Comparison of ENCODE assay signal across 20 cellular contexts in genomic region chr18:74577019-74577418, GRCh38. TPM values are rescaled to one million over a fixed set of nuclear protein-coding genes. Genes with fewer than 3 reads are reported as not detected.
A peak's percentile ranks its signal among the peaks of the same experiment; 100 is the strongest.
DNase-seq lines count a peak whose midpoint lies in the region; ATAC-seq, FAIRE-seq and TF ChIP-seq lines count a peak whose summit lies in the region.
"Had no signal": no experiment of that assay in that cellular context is flagged by ENCODE, and none has a peak within 500 bp of the region (broad histone marks: within the 10 kb centered on the region; RNA-seq: fewer than 3 reads in every experiment).

No MANE protein-coding gene starts in this region.

- no peaks in the 10 kb centered on the region for H3K9me3 ChIP-seq in HepG2 (ENCODE audit: low read length)
- H3K9me3 ChIP-seq in right lobe of liver: no peaks in the 10 kb centered on the region
- H3K9me3 ChIP-seq in body of pancreas: no peaks in the 10 kb centered on the region
- H3K9me3 ChIP-seq in Peyer's patch: no peaks in the 10 kb centered on the region
- H3K9me3 ChIP-seq: BE2C, HAP-1 had no signal

- no peak overlapping the region for H3K4me2 ChIP-seq in HepG2 (ENCODE audit: low read depth, low read length)

- TF ChIP-seq RAD21 in HepG2 (CRISPR knock-in tag; IDR thresholded peaks at IDR 0.05): no peak

- no peak for ATAC-seq in HepG2
- ATAC-seq in right lobe of liver: no peak
- ATAC-seq in body of pancreas: peak; percentile 62
- no peak for ATAC-seq in HG03039 (IDR thresholded peaks at IDR 0.05; ENCODE audit: unreplicated experiment)

- H3K36me3 ChIP-seq in HepG2 (replicated peaks in 1 of 2; ENCODE audit: control insufficient read depth in 1 of 2, insufficient read depth in 2 of 2, low read length in 2 of 2) (no peaks in the 10 kb centered on the region), right lobe of liver (no peaks in the 10 kb centered on the region), body of pancreas (replicated peaks in 1 of 2; ENCODE audit: insufficient read depth in 1 of 2, low read depth in 2 of 2) (no peaks in the 10 kb centered on the region), Peyer's patch (no peaks in the 10 kb centered on the region)
- H3K36me3 ChIP-seq: BE2C, HAP-1 had no signal

- POLR2A ChIA-PET in HepG2 (lab: Yijun Ruan, JAX): interaction anchor here (0.8 kb wide), 1 partner anchor 81 kb away, joined by 3 read pairs; the partner anchor contains the start of gene CNDP2

- CTCF ChIA-PET in HepG2 (lab: Yijun Ruan, JAX; ENCODE audit: low intra/inter-chr PET ratio, low total read pairs): no interaction called here

- no peak for DNase-seq in HepG2 (ENCODE audit: low spot score)
- DNase-seq in right lobe of liver: no peak
- DNase-seq in body of pancreas: peak in 2 of 4 donors; percentile 19 to 32
- DNase-seq in kidney tubule cell (ENCODE audit: low spot score): peak; percentile 78
- no peak for DNase-seq in NCI-H2029 (lab: John Stamatoyannopoulos, UW)
- no peak for DNase-seq in DMS 273 (lab: John Stamatoyannopoulos, UW; ENCODE audit: unreplicated experiment)
- no peak for DNase-seq in Peyer's patch
- DNase-seq: BE2C; CD4-positive, alpha-beta memory T cell; GOT3; IMR-90; KBM-7 had no signal

- H3K4me3 ChIP-seq in HepG2 (replicated peaks in 1 of 3; ENCODE audit: insufficient read depth in 1 of 3, low read depth in 2 of 3, low read length in 3 of 3): no peak overlapping the region
- no peak overlapping the region for H3K4me3 ChIP-seq in right lobe of liver
- no peak overlapping the region for H3K4me3 ChIP-seq in body of pancreas
- H3K4me3 ChIP-seq in Peyer's patch: no peak overlapping the region
- H3K4me3 ChIP-seq: HAP-1 had no signal

- H3K27ac ChIP-seq in HepG2 (ENCODE audit: extremely low read length, insufficient read depth, low read length) (no peak overlapping the region), right lobe of liver (no peak overlapping the region), body of pancreas (peak overlapping the region in 2 of 4 donors; percentile 29 to 32), Peyer's patch (no peak overlapping the region)
- H3K27ac ChIP-seq: C4-2B, HL-60 had no signal

- H2AFZ ChIP-seq in HepG2 (ENCODE audit: low read length): peak overlapping the region; percentile 12

- intact Hi-C loops in HepG2 (cut with micrococcal nuclease; ENCODE audit: unreplicated experiment): no loop called here
- intact Hi-C loops in right lobe of liver (cut with DNase I): no loop called here
- intact Hi-C loops in body of pancreas (cut with DNase I): no loop called here

- WGBS in HepG2 (ENCODE audit: low lambda C conversion rate): 18% methylated on average over 5 of the region's 5 CpGs
- WGBS in right lobe of liver (ENCODE audit: insufficient coverage, low coverage, low lambda C conversion rate, missing lambda C conversion rate): 58% methylated on average over 5 of the region's 5 CpGs
- WGBS in body of pancreas, 2 donors: 21 to 31% methylated on average over 5 of the region's 5 CpGs

- H3K4me1 ChIP-seq in HepG2 (ENCODE audit: insufficient read depth, low read length): peaks cover 12% of the 10 kb centered on the region
- no peaks in the 10 kb centered on the region for H3K4me1 ChIP-seq in right lobe of liver
- peaks cover 11% of the 10 kb centered on the region for H3K4me1 ChIP-seq in body of pancreas
- H3K4me1 ChIP-seq in Peyer's patch: peaks cover 0 to 9% (median 0%) of the 10 kb centered on the region in 4 donors
- H3K4me1 ChIP-seq: BE2C, HAP-1 had no signal

- no peaks in the 10 kb centered on the region for H3K79me2 ChIP-seq in HepG2 (ENCODE audit: insufficient read depth, low read length)

- FAIRE-seq in HepG2 (lab: Jason Lieb, UNC): no peak
- FAIRE-seq: GM12891 had no signal

- in situ Hi-C loops in HepG2 (cut with HindIII; ENCODE audit: extremely low pct_ligation_motif_present, low pct_unique_long_range_greater_than_20kb): no loop called here

- TF ChIP-seq CTCF in HepG2 (CRISPR knock-in tag; IDR thresholded peaks at IDR 0.05): no peak
- no peak for TF ChIP-seq CTCF in right lobe of liver (IDR thresholded peaks at IDR 0.05)
- TF ChIP-seq CTCF in body of pancreas (IDR thresholded peaks at IDR 0.05): no peak
- no peak for TF ChIP-seq CTCF in Peyer's patch (IDR thresholded peaks at IDR 0.05)

- no TSS peak for BruUV-seq in HepG2 (replicated peaks; lab: Mats Ljungman, UMichigan)

- no peak for TF ChIP-seq POLR2A in HepG2 (IDR thresholded peaks at IDR 0.05; ENCODE audit: insufficient read depth in 1 of 2, low read depth in 2 of 2, low read length in 2 of 2)
- no peak for TF ChIP-seq POLR2A in right lobe of liver (IDR thresholded peaks at IDR 0.05)
- no peak for TF ChIP-seq POLR2A in body of pancreas (IDR thresholded peaks at IDR 0.05)
- TF ChIP-seq POLR2A in Peyer's patch (IDR thresholded peaks at IDR 0.05): no peak

- H4K20me1 ChIP-seq in HepG2 (ENCODE audit: insufficient read depth, low read length): no peaks in the 10 kb centered on the region

- TF ChIP-seq EP300 in HepG2 (IDR thresholded peaks at IDR 0.05; ENCODE audit: low read depth in 2 of 2, low read length in 2 of 2) (no peak), HepG2 (CRISPR knock-in tag; IDR thresholded peaks at IDR 0.05; ENCODE audit: borderline replicate concordance) (no peak)

- H3K27me3 ChIP-seq in HepG2 (ENCODE audit: control insufficient read depth in 1 of 2, insufficient read depth in 2 of 2, low read length in 2 of 2): peaks cover 0 to 17% of the 10 kb centered on the region in 2 experiments; a peak in 2 of 5 replicates
- H3K27me3 ChIP-seq in right lobe of liver: no peaks in the 10 kb centered on the region
- H3K27me3 ChIP-seq in body of pancreas: no peaks in the 10 kb centered on the region
- no peaks in the 10 kb centered on the region for H3K27me3 ChIP-seq in Peyer's patch
- H3K27me3 ChIP-seq: BE2C had no signal

- no peak overlapping the region for H3K9ac ChIP-seq in HepG2 (ENCODE audit: insufficient read depth, low read depth, low read length)

TF ChIP-seq in HepG2, 621 proteins besides CTCF, POLR2A, EP300 and RAD21 (continues in another document):
- TF ChIP-seq MXD4 (CRISPR knock-in tag; IDR thresholded peaks at IDR 0.05) (no peak), FOXA3 (CRISPR knock-in tag; IDR thresholded peaks at IDR 0.05) (no peak), NRL (CRISPR knock-in tag; IDR thresholded peaks at IDR 0.05; ENCODE audit: borderline replicate concordance) (no peak), CENPT (CRISPR knock-in tag; IDR thresholded peaks at IDR 0.05; ENCODE audit: low read depth) (no peak)

RNA-seq across cellular contexts. Expression of gene ZNF407, which starts 20.7 kb away (rescaled TPM):
- 8.3 and 8.7 TPM in 2 replicates for total RNA-seq in HepG2 (2016; rRNA removed; fragmentation: Illumina TruSeq; extraction: Trizol)
- 3.8 and 5.4 TPM in 2 replicates for total RNA-seq in HepG2 (2016; cell fraction: cytosol; rRNA removed; fragmentation: Illumina TruSeq; extraction: Trizol; ENCODE audit: low read depth)
- total RNA-seq in HepG2 (2016; cell fraction: insoluble cytoplasmic fraction; rRNA removed; fragmentation: Illumina TruSeq; extraction: Trizol): 7.6 and 8.5 TPM in 2 replicates
- total RNA-seq in HepG2 (2016; cell fraction: membrane; rRNA removed; fragmentation: Illumina TruSeq; extraction: Trizol): 3.2 and 3.7 TPM in 2 replicates
- 30.6 and 34.2 TPM in 2 replicates for total RNA-seq in HepG2 (2016; cell fraction: nucleus; rRNA removed; fragmentation: Illumina TruSeq; extraction: Trizol)
- 2.2 and 2.3 TPM in 2 replicates for polyA plus RNA-seq in HepG2 (2011; rRNA removed)
- polyA plus RNA-seq in HepG2 (2011; cell fraction: cytosol; rRNA removed): 1.9 TPM in 2 replicates
- polyA plus RNA-seq in HepG2 (2011; cell fraction: nucleus; rRNA removed): 5.6 and 6.2 TPM in 2 replicates
- 2.2 and 3.1 TPM in 2 replicates for polyA plus RNA-seq in HepG2 (2012)
- 0.15 and 0.18 TPM in 2 replicates for polyA plus RNA-seq in HepG2 (2016; cell fraction: cytosol; fragmentation: Illumina TruSeq; extraction: Trizol; ENCODE audit: low read depth)
- polyA plus RNA-seq in HepG2 (2016; cell fraction: insoluble cytoplasmic fraction; fragmentation: Illumina TruSeq; extraction: Trizol; ENCODE audit: low read depth): 2.2 and 2.5 TPM in 2 replicates
- 0.23 and 0.27 TPM in 2 replicates for polyA plus RNA-seq in HepG2 (2016; cell fraction: membrane; fragmentation: Illumina TruSeq; extraction: Trizol; ENCODE audit: low read depth)
- polyA plus RNA-seq in HepG2 (2016; cell fraction: nucleus; fragmentation: Illumina TruSeq; extraction: Trizol; ENCODE audit: insufficient read depth, low read depth): 5.1 and 5.5 TPM in 2 replicates
- 24.1 and 31.8 TPM in 2 replicates for polyA minus RNA-seq in HepG2 (2011; rRNA and poly(A)+ RNA removed; ENCODE audit: low replicate concordance)
- polyA minus RNA-seq in HepG2 (2011; cell fraction: cytosol; rRNA and poly(A)+ RNA removed): 5.8 and 8.0 TPM in 2 replicates
- polyA minus RNA-seq in HepG2 (2011; cell fraction: nucleus; rRNA and poly(A)+ RNA removed): 109 and 118 TPM in 2 replicates
- 1 to 10 TPM; 4.3 to 8.0 (median 5.7) TPM for total RNA-seq in right lobe of liver
- total RNA-seq in body of pancreas: 10 to 100 TPM; 14.3 to 19.1 TPM
- 10 to 100 TPM; 24.0 to 54.5 (median 32.3) TPM for total RNA-seq in Peyer's patch

RNA-seq across cellular contexts. Expression of gene CNDP1, which starts 42.7 kb away (rescaled TPM):
- total RNA-seq in HepG2 (2016; rRNA removed; fragmentation: Illumina TruSeq; extraction: Trizol) (not detected in 2 replicates), right lobe of liver (10 to 100 TPM; 10.4 to 61.4 (median 28.4) TPM), body of pancreas (under 1 TPM in 1 of 2 donors, not detected in 1; under 0.01 TPM), Peyer's patch (under 1 TPM in 1 of 4 donors, not detected in 3; 0.53 TPM)
- not detected in 2 replicates for total RNA-seq in HepG2 (2016; cell fraction: cytosol; rRNA removed; fragmentation: Illumina TruSeq; extraction: Trizol; ENCODE audit: low read depth)
- total RNA-seq in HepG2 (2016; cell fraction: insoluble cytoplasmic fraction; rRNA removed; fragmentation: Illumina TruSeq; extraction: Trizol): 0.06 TPM in 1 of 2 replicates, not detected in the other
- not detected in 2 replicates for total RNA-seq in HepG2 (2016; cell fraction: membrane; rRNA removed; fragmentation: Illumina TruSeq; extraction: Trizol)
- not detected in 2 replicates for total RNA-seq in HepG2 (2016; cell fraction: nucleus; rRNA removed; fragmentation: Illumina TruSeq; extraction: Trizol)
- polyA plus RNA-seq in HepG2 (2011; rRNA removed): 0.01 and 0.13 TPM in 2 replicates
- 0.03 TPM in 1 of 2 replicates, not detected in the other for polyA plus RNA-seq in HepG2 (2011; cell fraction: cytosol; rRNA removed)
- 0.08 and 0.45 TPM in 2 replicates for polyA plus RNA-seq in HepG2 (2011; cell fraction: nucleus; rRNA removed)
- polyA plus RNA-seq in HepG2 (2012): 0.07 TPM in 1 of 2 replicates, not detected in the other
- polyA plus RNA-seq in HepG2 (2016; cell fraction: cytosol; fragmentation: Illumina TruSeq; extraction: Trizol; ENCODE audit: low read depth): not detected in 2 replicates
- not detected in 2 replicates for polyA plus RNA-seq in HepG2 (2016; cell fraction: insoluble cytoplasmic fraction; fragmentation: Illumina TruSeq; extraction: Trizol; ENCODE audit: low read depth)
- not detected in 2 replicates for polyA plus RNA-seq in HepG2 (2016; cell fraction: membrane; fragmentation: Illumina TruSeq; extraction: Trizol; ENCODE audit: low read depth)
- 0.25 TPM in 1 of 2 replicates, not detected in the other for polyA plus RNA-seq in HepG2 (2016; cell fraction: nucleus; fragmentation: Illumina TruSeq; extraction: Trizol; ENCODE audit: insufficient read depth, low read depth)
- not detected in 2 replicates for polyA minus RNA-seq in HepG2 (2011; rRNA and poly(A)+ RNA removed; ENCODE audit: low replicate concordance)
- not detected in 2 replicates for polyA minus RNA-seq in HepG2 (2011; cell fraction: cytosol; rRNA and poly(A)+ RNA removed)
- 0.13 and 0.37 TPM in 2 replicates for polyA minus RNA-seq in HepG2 (2011; cell fraction: nucleus; rRNA and poly(A)+ RNA removed)
- total RNA-seq: A172; CD4-positive, alpha-beta memory T cell; Daoy; G401; IMR-90 had no signal
- polyA plus RNA-seq: CD4-positive, alpha-beta memory T cell; IMR-90 had no signal

Comparison
In these comparisons a context has a peak if more than half of its experiments do, and no peak if none do; other contexts are left out.
1. RNA of gene CNDP1, which starts 42.7 kb away (total RNA-seq): 10.4 to 61.4 TPM in right lobe of liver; 0.06 TPM in HepG2, under 0.01 TPM in body of pancreas and 0.53 TPM in Peyer's patch; every median in the first group is over 4 times any median in the second.